Comparison of ENCODE assay signal across 2 cellular contexts in genomic region chrX:79036152-79036551, GRCh38.
A peak's percentile ranks its signal among the peaks of the same experiment; 100 is the strongest.
TF ChIP-seq lines count a peak whose summit lies in the region.

No MANE protein-coding gene starts in this region.

TF ChIP-seq in GM23338, 12 proteins besides CTCF, POLR2A, EP300 and RAD21:
- TF ChIP-seq NANOG (IDR thresholded peaks at IDR 0.05; ENCODE audit: borderline replicate concordance) (no peak), EZH2phosphoT487 (IDR thresholded peaks at IDR 0.05; ENCODE audit: unreplicated experiment) (no peak), CREB1 (CRISPR knock-in tag; IDR thresholded peaks at IDR 0.05; ENCODE audit: low read depth) (no peak), REST (IDR thresholded peaks at IDR 0.05; ENCODE audit: unreplicated experiment) (no peak), ETS1 (IDR thresholded peaks at IDR 0.05) (no peak), ZNF331 (CRISPR knock-in tag; IDR thresholded peaks at IDR 0.05; ENCODE audit: low read depth) (no peak), EZH2 (IDR thresholded peaks at IDR 0.05; ENCODE audit: low read depth, unreplicated experiment) (no peak), POLR2AphosphoS5 (IDR thresholded peaks at IDR 0.05; ENCODE audit: low read depth) (no peak), ZNF114 (CRISPR knock-in tag; IDR thresholded peaks at IDR 0.05) (no peak), STAT1 (IDR thresholded peaks at IDR 0.05; ENCODE audit: unreplicated experiment) (no peak), ZNF462 (CRISPR knock-in tag; IDR thresholded peaks at IDR 0.05) (no peak), JUNB (IDR thresholded peaks at IDR 0.05; ENCODE audit: unreplicated experiment) (no peak)

TF ChIP-seq in HepG2, 621 proteins besides CTCF, POLR2A, EP300 and RAD21:
- TF ChIP-seq ZNF234 (CRISPR knock-in tag; conservative IDR thresholded peaks at IDR 0.05) (no peak), MAFF (IDR thresholded peaks at IDR 0.05; ENCODE audit: low read depth, low read length) (peak; percentile 72), MAFK (conservative IDR thresholded peaks at IDR 0.05 in 1 of 2, IDR thresholded peaks at IDR 0.05 in 1 of 2; ENCODE audit: low read length in 2 of 2) (peak; percentile 59 to 89; a peak in 3 of 4 replicates)
